In the genomic region with DNA sequence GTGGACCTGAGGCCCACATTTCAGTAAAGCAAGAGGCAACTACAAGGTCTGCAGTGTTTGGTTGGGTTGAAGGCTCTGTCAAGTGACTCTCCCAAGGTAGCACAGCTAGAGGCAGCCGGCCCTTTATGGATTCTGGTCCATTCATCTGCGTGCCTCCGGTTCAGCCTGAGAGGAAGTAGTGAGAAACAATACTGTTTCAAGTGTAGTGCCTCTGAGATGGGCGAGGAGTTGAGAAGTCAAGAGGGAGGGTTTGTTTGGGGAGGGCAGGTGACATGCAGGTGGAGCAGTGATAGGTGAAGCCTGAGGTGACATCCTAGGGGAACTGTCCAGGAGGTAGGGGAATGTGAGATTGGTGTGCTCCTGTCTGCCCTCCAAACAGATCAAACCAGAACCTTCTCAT, we compare ENCODE assay signal across 27 cellular contexts.
"Had no signal": no experiment of that assay in that cellular context is flagged by ENCODE, and none has a peak within 500 bp of the region (broad histone marks: within the 10 kb centered on the region; RNA-seq: fewer than 3 reads in every experiment).

No MANE protein-coding gene starts in this region.

- ATAC-seq: activated CD4-positive, CD25-positive, alpha-beta regulatory T cell treated with anti-CD3 and anti-CD28 coated beads, Interleukin-2, amount 50 U/mL, for 24 hours; activated T-cell treated with anti-CD3 and anti-CD28 coated beads, Interleukin-2, amount 50 U/mL, for 72 hours; Panc1; Right ventricle myocardium inferior had no signal

- DNase-seq: activated CD4-positive, alpha-beta memory T cell treated with anti-CD3 and anti-CD28 coated beads for 36 hours; activated CD4-positive, alpha-beta T cell treated with anti-CD3 and anti-CD28 coated beads for 48 hours; activated CD8-positive, alpha-beta memory T cell treated with anti-CD3 and anti-CD28 coated beads for 24 hours; activated gamma-delta T cell treated with Interleukin-2 at 50 U/mL for 16 hours; activated naive CD8-positive, alpha-beta T cell treated with anti-CD3 and anti-CD28 coated beads, Interleukin-2, amount 10 ng/mL, durations not matched to agents 7 days and 5 days; activated T-cell treated with anti-CD3 and anti-CD28 coated beads, Interleukin-2, amount 50 U/mL, for 72 hours; adrenal gland; anterior cingulate cortex; cerebellar nuclear complex; KG1; NCI-H1092; NCI-H1417 treated with DMSO at 0.1 percent for 48 hours; NCI-H1694; NCI-H2029; NCI-H2107; NCI-H2171 treated with DMSO at 0.1 percent for 48 hours; NCI-H226; NCI-H69; NK-92 treated with Interleukin-12 subunit alpha and Interleukin-12 subunit beta, amount 100 ng/mL, for 24 hours; OCI-M1; RPMI8226; T-helper 1 cell had no signal

- H3K36me3 Mint-ChIP-seq: activated CD4-positive, alpha-beta memory T cell treated with anti-CD3 and anti-CD28 coated beads for 36 hours; IgD-negative memory B cell had no signal

- H3K27ac Mint-ChIP-seq: activated CD4-positive, alpha-beta memory T cell treated with anti-CD3 and anti-CD28 coated beads for 36 hours; activated naive CD8-positive, alpha-beta T cell treated with anti-CD3 and anti-CD28 coated beads, Interleukin-2, amount 10 ng/mL, durations not matched to agents 7 days and 5 days; activated T-cell treated with anti-CD3 and anti-CD28 coated beads, Interleukin-2, amount 50 U/mL, for 72 hours; activated T-helper 2 cell treated with anti-CD3 and anti-CD28 coated beads, Interferon-gamma antibody, Interleukin-2, Interleukin-4, amounts not matched to agents 10 μg/mL and 5 μg/mL and 100 μg/mL, durations not matched to agents 14 hours and 24 hours and 36 hours had no signal

- H3K4me3 Mint-ChIP-seq: activated CD4-positive, alpha-beta memory T cell treated with anti-CD3 and anti-CD28 coated beads for 36 hours; activated naive CD8-positive, alpha-beta T cell treated with anti-CD3 and anti-CD28 coated beads, Interleukin-2, amount 10 ng/mL, durations not matched to agents 7 days and 5 days; IgD-negative memory B cell had no signal

- H3K27me3 Mint-ChIP-seq: activated CD4-positive, alpha-beta memory T cell treated with anti-CD3 and anti-CD28 coated beads for 36 hours; activated naive CD8-positive, alpha-beta T cell treated with anti-CD3 and anti-CD28 coated beads, Interleukin-2, amount 10 ng/mL, durations not matched to agents 7 days and 5 days had no signal
